ENCODE assay signal across 12 cellular contexts in genomic region chr6:156185113-156185512, GRCh38.
DNase-seq lines count a peak whose midpoint lies in the region; TF ChIP-seq lines count a peak whose summit lies in the region.
"Had no signal": no experiment of that assay in that cellular context is flagged by ENCODE, and none has a peak within 500 bp of the region (broad histone marks: within the 10 kb centered on the region; RNA-seq: fewer than 3 reads in every experiment).

No MANE protein-coding gene starts in this region.

- peaks cover 58% of the 10 kb centered on the region for H3K4me1 ChIP-seq in OCI-LY7 (ENCODE audit: insufficient read depth, low read length, poor library complexity, severe bottlenecking)

- H3K79me2 ChIP-seq in OCI-LY7 (ENCODE audit: insufficient read depth, low read depth, low read length) = no peaks in the 10 kb centered on the region

- CTCF ChIA-PET in OCI-LY7 (lab: Charles Lee; ENCODE audit: unreplicated experiment) = interaction anchor here (0.6 kb wide), 1 partner anchor 241 kb away, joined by 3 read pairs; no protein-coding TSS in a partner anchor
- CTCF ChIA-PET in RWPE1 (lab: Yijun Ruan, JAX) = no interaction called here
- CTCF ChIA-PET in activated CD4-positive, alpha-beta memory T cell treated with anti-CD3 and anti-CD28 coated beads, Interleukin-2, amount 10 ng/mL, durations not matched to agents 7 days and 5 days (lab: Charles Lee) = interaction anchor here (0.6 kb wide), 1 partner anchor 12 kb away, joined by 4 read pairs; no protein-coding TSS in a partner anchor

- peak overlapping the region; percentile 52 for H3K4me2 ChIP-seq in OCI-LY7 (ENCODE audit: low read length)

- no peaks in the 10 kb centered on the region; the same call in 1 of the 2 replicates for H3K36me3 ChIP-seq in OCI-LY7 (ENCODE audit: insufficient read depth, low read length)
- H3K36me3 ChIP-seq: BLaER1 treated with 17β-estradiol and CSF1 and Interleukin-3, amounts not matched to agents 10 nM and 100 nM had no signal

- H2AFZ ChIP-seq in OCI-LY7 (ENCODE audit: low read length) = no peak overlapping the region

- intact Hi-C loops in OCI-LY7 (cut with micrococcal nuclease; ENCODE audit: unreplicated experiment) = loop anchor here (1.0 to 5.0 kb wide), 2 partner anchors 94 to 212 kb away; no protein-coding TSS in a partner anchor

- no peaks in the 10 kb centered on the region for H3K9me2 ChIP-seq in OCI-LY7 (ENCODE audit: insufficient read depth, low read length)

- peaks cover 17% of the 10 kb centered on the region for H3K4me1 Mint-ChIP-seq in activated T-cell treated with anti-CD3 and anti-CD28 coated beads, Interleukin-2, amount 50 U/mL, for 24 hours (ENCODE audit: low read depth)
- H3K4me1 Mint-ChIP-seq in activated CD4-positive, alpha-beta memory T cell treated with anti-CD3 and anti-CD28 coated beads, Interleukin-2, amount 10 ng/mL, durations not matched to agents 7 days and 5 days = peaks cover 5% of the 10 kb centered on the region

- H3K4me3 ChIP-seq in OCI-LY7 (ENCODE audit: low read depth, low read length, poor library complexity, severe bottlenecking) = no peak overlapping the region
- H3K4me3 ChIP-seq: BLaER1 treated with 17β-estradiol and CSF1 and Interleukin-3, amounts not matched to agents 10 nM and 100 nM had no signal

- no peak overlapping the region for H3K27ac Mint-ChIP-seq in activated T-cell treated with anti-CD3 and anti-CD28 coated beads, Interleukin-2, amount 50 U/mL, for 24 hours
- no peak overlapping the region for H3K27ac Mint-ChIP-seq in activated CD4-positive, alpha-beta memory T cell treated with anti-CD3 and anti-CD28 coated beads, Interleukin-2, amount 10 ng/mL, durations not matched to agents 7 days and 5 days

- TF ChIP-seq CTCF in OCI-LY7 (conservative IDR thresholded peaks at IDR 0.05; ENCODE audit: low read length) = no peak
- TF ChIP-seq CTCF in RWPE1 (conservative IDR thresholded peaks at IDR 0.05; ENCODE audit: low read depth) = no peak

- H3K9me3 Mint-ChIP-seq in activated T-cell treated with anti-CD3 and anti-CD28 coated beads, Interleukin-2, amount 50 U/mL, for 24 hours = peaks cover 4% of the 10 kb centered on the region
- H3K9me3 Mint-ChIP-seq in activated CD4-positive, alpha-beta memory T cell treated with anti-CD3 and anti-CD28 coated beads, Interleukin-2, amount 10 ng/mL, durations not matched to agents 7 days and 5 days = peaks cover 7% of the 10 kb centered on the region

- POLR2A ChIA-PET in OCI-LY7 (lab: Charles Lee) (interaction anchor here (0.6 to 1.7 kb wide), 3 partner anchors 13 to 210 kb away, joined by 7 to 13 read pairs (median 10); no protein-coding TSS in a partner anchor), RWPE1 (lab: Yijun Ruan, JAX; ENCODE audit: low non-redundant PET) (no interaction called here)
- POLR2A ChIA-PET in activated CD4-positive, alpha-beta memory T cell treated with anti-CD3 and anti-CD28 coated beads, Interleukin-2, amount 10 ng/mL, durations not matched to agents 7 days and 5 days (lab: Charles Lee) = no interaction called here

- no TSS peak for BruUV-seq in OCI-LY7 (replicated peaks; lab: Mats Ljungman, UMichigan)

- H4K20me1 ChIP-seq in OCI-LY7 (ENCODE audit: insufficient read depth, low read length) = no peaks in the 10 kb centered on the region
- H4K20me1 ChIP-seq: BLaER1 treated with 17β-estradiol and CSF1 and Interleukin-3, amounts not matched to agents 10 nM and 100 nM had no signal

- peaks cover 6% of the 10 kb centered on the region; the same call in 1 of the 2 replicates for H3K9me3 ChIP-seq in OCI-LY7 (ENCODE audit: low read length)

- H3K27ac ChIP-seq in OCI-LY7 (ENCODE audit: low read depth, low read length, poor library complexity, severe bottlenecking) (peak overlapping the region; percentile 66), RWPE1 (no peak overlapping the region)
- H3K27ac ChIP-seq: 22Rv1; BLaER1 treated with 17β-estradiol and CSF1 and Interleukin-3, amounts not matched to agents 10 nM and 100 nM had no signal

- DNase-seq in DMS53 (lab: John Stamatoyannopoulos, UW) = peak; percentile 2
- no peak for DNase-seq in DMS53 treated with DMSO at 0.1 percent for 48 hours (lab: John Stamatoyannopoulos, UW; ENCODE audit: unreplicated experiment)
- DNase-seq in DMS79 (lab: John Stamatoyannopoulos, UW) = peak; percentile 45
- DNase-seq in NCI-H2029 (lab: John Stamatoyannopoulos, UW) = peak; percentile 12
- peak; percentile 85 for DNase-seq in OCI-LY7 (ENCODE audit: low spot score)
- no peak for DNase-seq in RWPE1 (ENCODE audit: low spot score)
- DNase-seq in activated T-cell treated with anti-CD3 and anti-CD28 coated beads, Interleukin-2, amount 50 U/mL, for 24 hours = no peak
- DNase-seq in activated CD4-positive, alpha-beta memory T cell treated with anti-CD3 and anti-CD28 coated beads, Interleukin-2, amount 10 ng/mL, durations not matched to agents 7 days and 5 days = no peak
- DNase-seq: NCI-H2081, PC-3 had no signal

- H3K4me3 Mint-ChIP-seq in activated T-cell treated with anti-CD3 and anti-CD28 coated beads, Interleukin-2, amount 50 U/mL, for 24 hours = no peak overlapping the region
- H3K4me3 Mint-ChIP-seq in activated CD4-positive, alpha-beta memory T cell treated with anti-CD3 and anti-CD28 coated beads, Interleukin-2, amount 10 ng/mL, durations not matched to agents 7 days and 5 days = no peak overlapping the region

- H3K27me3 Mint-ChIP-seq in activated T-cell treated with anti-CD3 and anti-CD28 coated beads, Interleukin-2, amount 50 U/mL, for 24 hours = no peaks in the 10 kb centered on the region
- peaks cover 2% of the 10 kb centered on the region for H3K27me3 Mint-ChIP-seq in activated CD4-positive, alpha-beta memory T cell treated with anti-CD3 and anti-CD28 coated beads, Interleukin-2, amount 10 ng/mL, durations not matched to agents 7 days and 5 days

- H3K36me3 Mint-ChIP-seq in activated T-cell treated with anti-CD3 and anti-CD28 coated beads, Interleukin-2, amount 50 U/mL, for 24 hours (ENCODE audit: low read depth) = no peaks in the 10 kb centered on the region
- H3K36me3 Mint-ChIP-seq in activated CD4-positive, alpha-beta memory T cell treated with anti-CD3 and anti-CD28 coated beads, Interleukin-2, amount 10 ng/mL, durations not matched to agents 7 days and 5 days (ENCODE audit: low read depth) = no peaks in the 10 kb centered on the region

Comparison
In these comparisons a context has a peak if more than half of its experiments do, and no peak if none do; other contexts are left out.
1. DNase-seq: peak in DMS53 (single experiment), DMS79 (single experiment), NCI-H2029 (single experiment) and OCI-LY7 (single experiment); none in DMS53 treated with DMSO at 0.1 percent for 48 hours (single experiment), RWPE1 (single experiment), activated T-cell treated with anti-CD3 and anti-CD28 coated beads, Interleukin-2, amount 50 U/mL, for 24 hours (single experiment) and activated CD4-positive, alpha-beta memory T cell treated with anti-CD3 and anti-CD28 coated beads, Interleukin-2, amount 10 ng/mL, durations not matched to agents 7 days and 5 days (single experiment).